8 cellular contexts compared by ENCODE assay signal in genomic region chrX:155215443-155216178, GRCh38. TPM values are rescaled to one million over a fixed set of nuclear protein-coding genes. Genes with fewer than 3 reads are reported as not detected.
DNase-seq lines count a peak whose midpoint lies in the region; ATAC-seq, FAIRE-seq and TF ChIP-seq lines count a peak whose summit lies in the region.

No MANE protein-coding gene starts in this region.

- H3K4me1 ChIP-seq in A549 = peaks cover 14% of the 10 kb centered on the region

- no peaks in the 10 kb centered on the region for H3K9me3 ChIP-seq in A549

- peak; percentile 58 to 74 for ATAC-seq in A549
- ATAC-seq in GM18867 (IDR thresholded peaks at IDR 0.05; ENCODE audit: unreplicated experiment) = peak; percentile 38
- ATAC-seq in HG03060 (IDR thresholded peaks at IDR 0.05; ENCODE audit: low read depth, unreplicated experiment) = peak; percentile 14
- ATAC-seq in left cardiac atrium = peak; percentile 24 to 59
- ATAC-seq in sciatic nerve = peak; percentile 70

- no peak for TF ChIP-seq POLR2A in A549 (IDR thresholded peaks at IDR 0.05; ENCODE audit: low read length)

- TF ChIP-seq CTCF in A549 (IDR thresholded peaks at IDR 0.05) (no peak), WI38 (IDR thresholded peaks at IDR 0.05; ENCODE audit: low read depth, low read length) (no peak)

- POLR2A ChIA-PET in A549 (lab: Yijun Ruan, JAX) = interaction anchor here (0.8 to 1.9 kb wide), 4 partner anchors 10 to 189 kb away, joined by 3 to 10 read pairs (median 4); partner anchors contain the start of gene FUNDC2

- CTCF ChIA-PET in A549 (lab: Yijun Ruan, JAX) = interaction anchor here (0.5 to 1.9 kb wide), 4 partner anchors 18 to 298 kb away, joined by 5 to 8 read pairs (median 6); no protein-coding TSS in a partner anchor

- H3K27ac ChIP-seq in A549 = peak overlapping the region; percentile 94 to 98

- no peak for TF ChIP-seq RAD21 in A549 (conservative IDR thresholded peaks at IDR 0.05 in 1 of 2, IDR thresholded peaks at IDR 0.05 in 1 of 2)

- 43% methylated on average over 14 of the region's 15 CpGs for whole genome bisulfite sequencing in A549 (ENCODE audit: missing lambda C conversion rate)

- intact Hi-C loops in left cardiac atrium (cut with DNase I) (loop anchor here in 1 of 2 donors (10.0 kb wide), 1 partner anchor 111 kb away; no protein-coding TSS in a partner anchor), sciatic nerve (cut with DNase I) (no loop called here)

- no peak for FAIRE-seq in A549 (lab: Jason Lieb, UNC)

- TF ChIP-seq EP300 in A549 (IDR thresholded peaks at IDR 0.05) = no peak

- H3K4me3 ChIP-seq in A549 = peak overlapping the region; percentile 99
- peak overlapping the region; percentile 75 for H3K4me3 ChIP-seq in WI38 (ENCODE audit: low read depth, low read length)

- no peak for DNase-seq in A549 (ENCODE audit: low read depth in 1 of 2, low spot score in 1 of 2)
- DNase-seq in left cardiac atrium = no peak
- peak; percentile 57 for DNase-seq in sciatic nerve (ENCODE audit: low spot score)
- no peak for DNase-seq in cortex of kidney (lab: John Stamatoyannopoulos, UW)
- DNase-seq in dedifferentiated amniotic fluid mesenchymal stem cell (ENCODE audit: extremely low spot score) = no peak

- peak overlapping the region; percentile 96 for H3K4me2 ChIP-seq in A549

TF ChIP-seq in A549, 52 proteins besides CTCF, POLR2A, EP300 and RAD21:
- TF ChIP-seq CEBPB (IDR thresholded peaks at IDR 0.05) = peak; percentile 57 to 73; a peak in 3 of 4 replicates
- TF ChIP-seq USF2 (IDR thresholded peaks at IDR 0.05) = no peak

RNA-seq across cellular contexts. Expression of gene VBP1, which starts 0.6 kb away (rescaled TPM):
- polyA plus RNA-seq in A549 (2011; rRNA removed) (86.8 and 105 TPM in 2 replicates), A549 (2017; fragmentation: RNase III; extraction: RNeasy Plus Mini Kit Qiagen cat#74134 plus additional on column Dnase treatment) (70.9 to 77.6 TPM (median 74.3 TPM) in 3 replicates)
- polyA plus RNA-seq in A549 (2012; cell fraction: cytosol; rRNA removed) = 22.9 and 24.5 TPM in 2 replicates
- polyA plus RNA-seq in A549 (2012; cell fraction: nucleus; rRNA removed) = 4.9 and 10.9 TPM in 2 replicates
- 9.9 and 10.2 TPM in 2 replicates for polyA minus RNA-seq in A549 (2011; rRNA and poly(A)+ RNA removed)
- total RNA-seq in left cardiac atrium (10 to 100 TPM; 59.2 to 60.2 TPM), sciatic nerve (30.9 TPM)

RNA-seq across cellular contexts. Expression of gene RAB39B, which starts 48.7 kb away (rescaled TPM):
- polyA plus RNA-seq in A549 (2011; rRNA removed) (4.1 and 4.4 TPM in 2 replicates), A549 (2017; fragmentation: RNase III; extraction: RNeasy Plus Mini Kit Qiagen cat#74134 plus additional on column Dnase treatment) (0.57 to 0.71 TPM (median 0.59 TPM) in 3 replicates)
- 0.33 and 0.41 TPM in 2 replicates for polyA plus RNA-seq in A549 (2012; cell fraction: cytosol; rRNA removed)
- polyA plus RNA-seq in A549 (2012; cell fraction: nucleus; rRNA removed) = 0.16 and 0.18 TPM in 2 replicates
- 1.8 and 1.9 TPM in 2 replicates for polyA minus RNA-seq in A549 (2011; rRNA and poly(A)+ RNA removed)
- total RNA-seq in left cardiac atrium (under 1 TPM; 0.24 to 0.27 TPM), sciatic nerve (0.58 TPM)

Comparison
In these comparisons a context has a peak if more than half of its experiments do, and no peak if none do; other contexts are left out.
1. ATAC-seq: peak in every context shown above with its lines; median percentile 70 in sciatic nerve; 66 in A549; 42 in left cardiac atrium; 38 in GM18867; 14 in HG03060.